8 cellular contexts compared by ENCODE assay signal in the genomic region with DNA sequence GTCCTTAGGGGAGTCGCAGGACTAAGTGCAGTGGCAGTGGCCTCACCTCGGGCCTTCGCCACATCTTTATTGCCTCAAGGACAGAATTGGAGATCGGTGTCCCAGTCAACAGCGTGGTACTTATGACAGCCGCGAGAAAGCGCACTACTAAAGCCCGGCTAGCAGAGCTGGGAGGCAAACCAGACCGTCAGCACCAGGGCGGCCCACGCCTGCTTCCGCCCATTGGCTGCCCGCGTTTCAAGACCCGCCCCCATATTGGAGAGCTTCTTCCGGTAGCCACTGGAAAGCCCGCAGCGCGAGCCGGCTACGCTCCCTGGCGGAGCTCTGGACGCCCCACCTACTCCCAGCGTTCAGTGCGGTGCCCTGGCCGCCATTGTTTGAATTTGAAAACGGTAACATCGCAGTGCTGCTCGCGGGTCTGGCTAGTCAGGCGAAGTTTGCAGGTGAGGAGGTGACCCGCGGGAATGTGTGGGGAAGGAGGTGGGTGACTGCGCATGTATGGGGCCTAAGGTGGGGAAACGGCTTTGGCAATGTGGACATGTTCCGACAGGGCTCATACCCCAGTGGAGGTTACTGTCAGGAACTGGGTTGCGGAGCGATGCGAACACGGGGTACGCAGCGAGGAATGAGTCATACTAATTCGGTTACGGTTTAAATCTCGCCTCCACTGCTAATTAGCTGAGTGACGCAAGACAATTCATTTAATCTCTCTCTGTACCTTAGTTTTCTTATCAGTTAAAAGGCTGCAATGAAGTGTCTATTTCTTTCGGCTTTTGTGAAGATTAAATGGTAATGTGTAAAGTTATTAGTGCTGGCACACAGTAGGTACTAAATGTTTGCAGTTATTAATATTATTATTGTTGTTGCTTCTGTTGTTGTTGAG. TPM values are rescaled to one million over a fixed set of nuclear protein-coding genes. Genes with fewer than 3 reads are reported as not detected.
DNase-seq lines count a peak whose midpoint lies in the region; ATAC-seq and TF ChIP-seq lines count a peak whose summit lies in the region.

A gene with protein sequence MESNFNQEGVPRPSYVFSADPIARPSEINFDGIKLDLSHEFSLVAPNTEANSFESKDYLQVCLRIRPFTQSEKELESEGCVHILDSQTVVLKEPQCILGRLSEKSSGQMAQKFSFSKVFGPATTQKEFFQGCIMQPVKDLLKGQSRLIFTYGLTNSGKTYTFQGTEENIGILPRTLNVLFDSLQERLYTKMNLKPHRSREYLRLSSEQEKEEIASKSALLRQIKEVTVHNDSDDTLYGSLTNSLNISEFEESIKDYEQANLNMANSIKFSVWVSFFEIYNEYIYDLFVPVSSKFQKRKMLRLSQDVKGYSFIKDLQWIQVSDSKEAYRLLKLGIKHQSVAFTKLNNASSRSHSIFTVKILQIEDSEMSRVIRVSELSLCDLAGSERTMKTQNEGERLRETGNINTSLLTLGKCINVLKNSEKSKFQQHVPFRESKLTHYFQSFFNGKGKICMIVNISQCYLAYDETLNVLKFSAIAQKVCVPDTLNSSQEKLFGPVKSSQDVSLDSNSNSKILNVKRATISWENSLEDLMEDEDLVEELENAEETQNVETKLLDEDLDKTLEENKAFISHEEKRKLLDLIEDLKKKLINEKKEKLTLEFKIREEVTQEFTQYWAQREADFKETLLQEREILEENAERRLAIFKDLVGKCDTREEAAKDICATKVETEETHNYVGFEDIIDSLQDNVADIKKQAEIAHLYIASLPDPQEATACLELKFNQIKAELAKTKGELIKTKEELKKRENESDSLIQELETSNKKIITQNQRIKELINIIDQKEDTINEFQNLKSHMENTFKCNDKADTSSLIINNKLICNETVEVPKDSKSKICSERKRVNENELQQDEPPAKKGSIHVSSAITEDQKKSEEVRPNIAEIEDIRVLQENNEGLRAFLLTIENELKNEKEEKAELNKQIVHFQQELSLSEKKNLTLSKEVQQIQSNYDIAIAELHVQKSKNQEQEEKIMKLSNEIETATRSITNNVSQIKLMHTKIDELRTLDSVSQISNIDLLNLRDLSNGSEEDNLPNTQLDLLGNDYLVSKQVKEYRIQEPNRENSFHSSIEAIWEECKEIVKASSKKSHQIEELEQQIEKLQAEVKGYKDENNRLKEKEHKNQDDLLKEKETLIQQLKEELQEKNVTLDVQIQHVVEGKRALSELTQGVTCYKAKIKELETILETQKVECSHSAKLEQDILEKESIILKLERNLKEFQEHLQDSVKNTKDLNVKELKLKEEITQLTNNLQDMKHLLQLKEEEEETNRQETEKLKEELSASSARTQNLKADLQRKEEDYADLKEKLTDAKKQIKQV (N-terminal part only) (plus strand): TSS at position 353 of the 883 bp plus-strand sequence. CDS start 3,705 bp downstream, outside the sequence.

- H3K36me3 Mint-ChIP-seq in CD14-positive monocyte: peaks cover 0 to 4% of the 10 kb centered on the region in 2 donors

- H3K27me3 Mint-ChIP-seq in CD14-positive monocyte (ENCODE audit: low read depth in 3 of 3): peaks cover 0 to 1% (median 0%) of the 10 kb centered on the region in 3 donors

- peaks cover 0 to 3% (median 0%) of the 10 kb centered on the region in 7 donors for H3K9me3 Mint-ChIP-seq in CD14-positive monocyte

- ATAC-seq in GM19372 (IDR thresholded peaks at IDR 0.05; ENCODE audit: low read depth, unreplicated experiment) (peak; percentile 97), HG03558 (IDR thresholded peaks at IDR 0.05; ENCODE audit: extremely low read depth, unreplicated experiment) (peak; percentile 88)

- DNase-seq in CD14-positive monocyte (ENCODE audit: low spot score) (peak; percentile 95), NCI-H748 (lab: John Stamatoyannopoulos, UW; ENCODE audit: unreplicated experiment) (peak; percentile 96), dedifferentiated amniotic fluid mesenchymal stem cell (ENCODE audit: extremely low spot score) (peak; percentile 97), left kidney (ENCODE audit: low read depth, low spot score) (peak; percentile 99)
- DNase-seq in activated CD4-positive, alpha-beta T cell treated with anti-CD3 and anti-CD28 coated beads, Interleukin-2, amount 50 U/mL, for 1 hour: peak; percentile 94
- peak; percentile 93 to 94 for DNase-seq in stimulated activated CD4-positive, alpha-beta T cell treated with anti-CD3 and anti-CD28 coated beads, Interleukin-2, amount 100 ng/mL, for 24 hours

- H3K27ac Mint-ChIP-seq in CD14-positive monocyte: peak within 1 kb of the TSS; percentile 97 to 99 (median 98)

- peak; percentile 26 for TF ChIP-seq CTCF in CD14-positive monocyte (IDR thresholded peaks at IDR 0.05)

- H3K4me1 Mint-ChIP-seq in CD14-positive monocyte: peaks cover 23% of the 10 kb centered on the region

- intact Hi-C loops in CD14-positive monocyte (cut with micrococcal nuclease): loop anchor here (5.0 to 10.0 kb wide), 3 partner anchors 57 to 277 kb away; a partner anchor contains a TSS

- peak within 1 kb of the TSS; percentile 97 to 99 for H3K4me3 Mint-ChIP-seq in CD14-positive monocyte

RNA-seq across cellular contexts. Expression of the gene that starts here (rescaled TPM):
- 1 to 10 TPM; 1.5 to 3.9 TPM for polyA plus RNA-seq in CD14-positive monocyte

Comparison
In these comparisons a context has a peak if more than half of its experiments do, and no peak if none do; other contexts are left out.
1. Peak in every context shown above with its lines: DNase-seq and ATAC-seq.